ENCODE assay signal across 8 cellular contexts in the genomic region with DNA sequence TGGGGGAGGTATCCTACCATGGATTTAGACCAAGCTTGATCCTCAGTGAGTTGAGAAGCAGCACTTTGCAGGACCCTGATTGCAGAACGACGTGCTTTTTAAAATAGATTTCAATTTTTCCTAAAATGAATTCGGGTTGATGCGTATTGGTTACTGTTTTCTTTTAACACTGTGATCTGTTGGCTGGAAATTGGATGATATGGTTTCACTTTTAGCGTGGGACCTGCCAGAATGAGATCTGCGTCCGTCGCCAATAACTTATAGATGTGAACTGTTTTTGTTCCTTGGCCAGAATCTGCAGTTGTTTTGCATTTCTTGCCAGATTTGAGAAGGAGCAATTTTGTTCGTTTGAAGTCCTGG. TPM values are rescaled to one million over a fixed set of nuclear protein-coding genes. Genes with fewer than 3 reads are reported as not detected.
DNase-seq lines count a peak whose midpoint lies in the region; ATAC-seq and TF ChIP-seq lines count a peak whose summit lies in the region.

No MANE protein-coding gene starts in this region.

- peak overlapping the region; percentile 94 for H3K4me3 Mint-ChIP-seq in mesothelial cell of epicardium

- H3K4me1 ChIP-seq in colonic mucosa, result no peaks in the 10 kb centered on the region

- peak overlapping the region; percentile 98 for H3K4me3 ChIP-seq in colonic mucosa

- no peak for TF ChIP-seq CTCF in colonic mucosa (IDR thresholded peaks at IDR 0.05)
- TF ChIP-seq CTCF in mesothelial cell of epicardium (IDR thresholded peaks at IDR 0.05; ENCODE audit: unreplicated experiment), result no peak

- DNase-seq in NOMO-1 (lab: John Stamatoyannopoulos, UW; ENCODE audit: unreplicated experiment in 2 of 2), result peak; percentile 37 to 42
- no peak for DNase-seq in NOMO-1 treated with dmso at 0.1 percent for 144 hours (lab: John Stamatoyannopoulos, UW; ENCODE audit: unreplicated experiment)
- peak; percentile 71 for DNase-seq in OCI-M1 (lab: John Stamatoyannopoulos, UW)
- DNase-seq in colonic mucosa, result no peak
- no peak for DNase-seq in mesothelial cell of epicardium (ENCODE audit: low spot score in 2 of 2, unreplicated experiment in 2 of 2)
- no peak for DNase-seq in effector CD4-positive, alpha-beta T cell
- no peak for DNase-seq in HCEC 1CT

- intact Hi-C loops in colonic mucosa (cut with DNase I), result loop anchor here (10.0 kb wide), 1 partner anchor 227 kb away; no protein-coding TSS in a partner anchor

- no peaks in the 10 kb centered on the region for H3K27me3 Mint-ChIP-seq in mesothelial cell of epicardium (ENCODE audit: low read depth)

- H3K36me3 ChIP-seq in colonic mucosa, result no peaks in the 10 kb centered on the region

- H3K27ac Mint-ChIP-seq in mesothelial cell of epicardium, result peak overlapping the region; percentile 96

- peak overlapping the region; percentile 93 to 96 for H3K9ac ChIP-seq in colonic mucosa (ENCODE audit: low read depth in 2 of 2, low read length in 2 of 2)

- ATAC-seq in activated CD4-positive, CD25-positive, alpha-beta regulatory T cell treated with anti-CD3 and anti-CD28 coated beads, Interleukin-2, amount 50 U/mL, for 24 hours, result no peak

- no peaks in the 10 kb centered on the region for H3K9me3 ChIP-seq in colonic mucosa

- H3K4me1 Mint-ChIP-seq in mesothelial cell of epicardium, result peaks cover 18% of the 10 kb centered on the region

- H3K9me3 Mint-ChIP-seq in mesothelial cell of epicardium, result no peaks in the 10 kb centered on the region

- peak overlapping the region; percentile 78 for H3K27ac ChIP-seq in colonic mucosa

- no peaks in the 10 kb centered on the region for H3K27me3 ChIP-seq in colonic mucosa

- H3K36me3 Mint-ChIP-seq in mesothelial cell of epicardium, result no peaks in the 10 kb centered on the region

RNA-seq across cellular contexts. Expression of gene UGGT1, which starts 0.7 kb away (rescaled TPM):
- total RNA-seq in colonic mucosa (10 to 100 TPM; 41.7 to 56.0 TPM), mesothelial cell of epicardium (38.1 to 46.5 TPM (median 41.8 TPM) in 3 replicates)

Comparison
In these comparisons a context has a peak if more than half of its experiments do, and no peak if none do; other contexts are left out.
1. DNase-seq: peak in NOMO-1 (2 of 2) and OCI-M1 (single experiment); none in NOMO-1 treated with dmso at 0.1 percent for 144 hours (single experiment), colonic mucosa (single experiment), mesothelial cell of epicardium (0 of 2), effector CD4-positive, alpha-beta T cell (single experiment) and HCEC 1CT (single experiment).